In genomic region chr13:32791545-32792172, GRCh38 we compare ENCODE assay signal across 9 cellular contexts.
DNase-seq lines count a peak whose midpoint lies in the region; ATAC-seq and TF ChIP-seq lines count a peak whose summit lies in the region.
"Had no signal": no experiment of that assay in that cellular context is flagged by ENCODE, and none has a peak within 500 bp of the region (broad histone marks: within the 10 kb centered on the region; RNA-seq: fewer than 3 reads in every experiment).

No MANE protein-coding gene starts in this region.

- no peaks in the 10 kb centered on the region for H4K20me1 ChIP-seq in PC-9 (ENCODE audit: insufficient read depth)

- H3K36me3 ChIP-seq in PC-9 (ENCODE audit: low read depth) (no peaks in the 10 kb centered on the region), spleen (peaks cover 0 to 8% (median 0%) of the 10 kb centered on the region in 6 donors), lower lobe of right lung (no peaks in the 10 kb centered on the region)

- H3K27ac ChIP-seq in PC-9 (peak overlapping the region; percentile 39), spleen (no peak overlapping the region), lower lobe of right lung (no peak overlapping the region)

- peak overlapping the region; percentile 45 for H3K27ac Mint-ChIP-seq in activated CD8-positive, alpha-beta memory T cell treated with anti-CD3 and anti-CD28 coated beads, Interleukin-2, amount 10 ng/mL, durations not matched to agents 7 days and 5 days

- peaks cover 6% of the 10 kb centered on the region for H3K27me3 Mint-ChIP-seq in activated CD8-positive, alpha-beta memory T cell treated with anti-CD3 and anti-CD28 coated beads, Interleukin-2, amount 10 ng/mL, durations not matched to agents 7 days and 5 days

- H3K9me3 ChIP-seq in PC-9 (ENCODE audit: insufficient read depth, low read depth) (0 out of 2 replicates have a peak, but pooled peaks cover 4% of the 10 kb centered on the region), spleen (no peaks in the 10 kb centered on the region), lower lobe of right lung (no peaks in the 10 kb centered on the region)

- peaks cover 19% of the 10 kb centered on the region for H3K36me3 Mint-ChIP-seq in activated CD8-positive, alpha-beta memory T cell treated with anti-CD3 and anti-CD28 coated beads, Interleukin-2, amount 10 ng/mL, durations not matched to agents 7 days and 5 days

- H3K27me3 ChIP-seq in PC-9 (ENCODE audit: insufficient read depth, low read depth) = no peaks in the 10 kb centered on the region
- no peaks in the 10 kb centered on the region for H3K27me3 ChIP-seq in spleen (replicated peaks in 1 of 7)
- no peaks in the 10 kb centered on the region for H3K27me3 ChIP-seq in lower lobe of right lung (ENCODE audit: low read depth)

- intact Hi-C loops in PC-9 (cut with micrococcal nuclease; ENCODE audit: unreplicated experiment) (no loop called here), spleen (cut with DNase I; ENCODE audit: low total_unique reads) (no loop called here), lower lobe of right lung (cut with DNase I) (no loop called here)

- H3K4me3 ChIP-seq in PC-9 (no peak overlapping the region), spleen (no peak overlapping the region), lower lobe of right lung (no peak overlapping the region)

- H3K4me1 Mint-ChIP-seq in activated CD8-positive, alpha-beta memory T cell treated with anti-CD3 and anti-CD28 coated beads, Interleukin-2, amount 10 ng/mL, durations not matched to agents 7 days and 5 days = peaks cover 28% of the 10 kb centered on the region

- H3K9me2 ChIP-seq in PC-9 (ENCODE audit: insufficient read depth) = no peaks in the 10 kb centered on the region

- 43 to 49% (median 46%) methylated on average over 8 of the region's 8 CpGs for WGBS in spleen, 5 donors

- no TSS peak for BruUV-seq in PC-9 (replicated peaks; lab: Mats Ljungman, UMichigan)

- CTCF ChIA-PET in activated CD8-positive, alpha-beta memory T cell treated with anti-CD3 and anti-CD28 coated beads, Interleukin-2, amount 10 ng/mL, durations not matched to agents 7 days and 5 days (lab: Charles Lee) = no interaction called here
- CTCF ChIA-PET in PC-9 (lab: Charles Lee) = no interaction called here

- H3F3A ChIP-seq in PC-9 (ENCODE audit: insufficient read depth, low read depth) = no peaks in the 10 kb centered on the region

- peak; percentile 82 for ATAC-seq in activated CD8-positive, alpha-beta memory T cell treated with anti-CD3 and anti-CD28 coated beads, Interleukin-2, amount 10 ng/mL, durations not matched to agents 7 days and 5 days
- ATAC-seq in HG02623 (IDR thresholded peaks at IDR 0.05; ENCODE audit: unreplicated experiment) = peak; percentile 79
- no peak for ATAC-seq in lower lobe of right lung

- peak; percentile 71 for DNase-seq in activated CD8-positive, alpha-beta memory T cell treated with anti-CD3 and anti-CD28 coated beads, Interleukin-2, amount 10 ng/mL, durations not matched to agents 7 days and 5 days
- DNase-seq in activated CD8-positive, alpha-beta memory T cell treated with anti-CD3 and anti-CD28 coated beads for 24 hours = no peak
- DNase-seq in PC-9 (peak in 1 of 2 experiments; percentile 52), spleen (no peak), lower lobe of right lung (no peak), NCI-H146 treated with DMSO at 0.1 percent for 48 hours (lab: John Stamatoyannopoulos, UW; ENCODE audit: unreplicated experiment) (no peak)
- peak; percentile 21 to 29 for DNase-seq in stimulated activated CD8-positive, alpha-beta memory T cell treated with anti-CD3 and anti-CD28 coated beads, Interleukin-15, amount 100 ng/mL, for 48 hours (ENCODE audit: low read depth in 2 of 2)
- DNase-seq: NCI-H1436 had no signal

- H3K4me3 Mint-ChIP-seq in activated CD8-positive, alpha-beta memory T cell treated with anti-CD3 and anti-CD28 coated beads, Interleukin-2, amount 10 ng/mL, durations not matched to agents 7 days and 5 days = no peak overlapping the region

- no peak for TF ChIP-seq POLR2A in spleen (IDR thresholded peaks at IDR 0.05)

- H3K9me3 Mint-ChIP-seq in activated CD8-positive, alpha-beta memory T cell treated with anti-CD3 and anti-CD28 coated beads, Interleukin-2, amount 10 ng/mL, durations not matched to agents 7 days and 5 days (ENCODE audit: low read depth) = no peaks in the 10 kb centered on the region

- peak overlapping the region; percentile 11 for H3K4me2 ChIP-seq in PC-9

- H3K4me1 ChIP-seq in PC-9 (replicated peaks; ENCODE audit: insufficient read depth) = peaks cover 23% of the 10 kb centered on the region
- H3K4me1 ChIP-seq in spleen = peaks cover 0 to 22% (median 10%) of the 10 kb centered on the region in 6 donors
- H3K4me1 ChIP-seq in lower lobe of right lung = no peaks in the 10 kb centered on the region

- H2AFZ ChIP-seq in PC-9 = no peak overlapping the region

- no peaks in the 10 kb centered on the region for H3K79me2 ChIP-seq in PC-9 (ENCODE audit: low read depth)

- POLR2A ChIA-PET in PC-9 (lab: Charles Lee; ENCODE audit: unreplicated experiment) = no interaction called here

- no peak for TF ChIP-seq CTCF in PC-9 (conservative IDR thresholded peaks at IDR 0.05)
- no peak for TF ChIP-seq CTCF in spleen (IDR thresholded peaks at IDR 0.05 in 8 of 11, conservative IDR thresholded peaks at IDR 0.05 in 3 of 11)
- TF ChIP-seq CTCF in lower lobe of right lung (IDR thresholded peaks at IDR 0.05) = no peak

Comparison
In these comparisons a context has a peak if more than half of its experiments do, and no peak if none do; other contexts are left out.
1. DNase-seq: peak in activated CD8-positive, alpha-beta memory T cell treated with anti-CD3 and anti-CD28 coated beads, Interleukin-2, amount 10 ng/mL, durations not matched to agents 7 days and 5 days (single experiment) and stimulated activated CD8-positive, alpha-beta memory T cell treated with anti-CD3 and anti-CD28 coated beads, Interleukin-15, amount 100 ng/mL, for 48 hours (2 of 2); none in activated CD8-positive, alpha-beta memory T cell treated with anti-CD3 and anti-CD28 coated beads for 24 hours (single experiment), spleen (single experiment), lower lobe of right lung (single experiment) and NCI-H146 treated with DMSO at 0.1 percent for 48 hours (single experiment).
2. ATAC-seq: peak in activated CD8-positive, alpha-beta memory T cell treated with anti-CD3 and anti-CD28 coated beads, Interleukin-2, amount 10 ng/mL, durations not matched to agents 7 days and 5 days (single experiment) and HG02623 (single experiment); none in lower lobe of right lung (0 of 2).